Comparison of ENCODE assay signal across 10 cellular contexts in the genomic region with DNA sequence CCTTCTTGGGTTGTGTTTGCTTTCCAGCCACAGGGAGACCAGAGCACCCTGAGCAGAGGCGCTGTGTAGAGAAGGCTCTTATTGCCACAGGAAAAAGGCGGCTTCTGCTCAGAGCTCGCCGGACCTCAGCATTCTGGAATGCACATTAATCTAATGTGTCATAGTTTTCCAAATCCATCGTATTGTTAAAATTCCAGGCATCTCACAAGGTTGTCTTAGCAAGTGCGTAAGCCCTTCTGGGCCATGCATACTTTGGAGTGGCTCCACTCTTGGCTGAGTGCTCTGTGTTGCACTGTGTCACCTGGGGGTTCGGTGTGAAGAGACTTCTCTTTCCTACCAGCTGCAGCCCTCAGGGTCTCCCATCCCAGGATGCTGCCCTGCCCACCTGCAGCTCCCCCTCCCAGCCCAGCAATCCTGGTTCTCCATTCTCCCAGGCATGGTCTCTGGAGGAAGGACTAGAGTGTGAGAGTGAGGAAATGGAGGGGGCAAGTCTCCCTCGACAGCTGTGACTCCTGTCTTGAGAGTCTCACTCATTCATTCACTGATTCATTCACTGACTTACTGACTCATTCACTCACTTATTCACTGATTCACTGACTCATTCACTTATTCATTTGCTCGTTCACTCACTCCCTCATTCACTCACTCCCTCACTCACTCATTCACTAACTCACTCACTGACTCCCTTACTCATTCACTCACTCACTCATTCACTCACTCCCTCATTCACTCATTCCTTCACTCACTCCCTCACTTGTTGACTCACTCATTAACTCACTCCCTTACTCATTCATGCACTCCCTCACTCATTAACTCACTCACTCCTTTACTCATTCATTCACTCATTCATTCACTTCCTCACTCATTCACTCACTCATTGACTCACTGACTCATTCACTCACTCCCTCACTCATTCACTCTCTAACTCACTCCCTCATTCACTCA.
A peak's percentile ranks its signal among the peaks of the same experiment; 100 is the strongest.
DNase-seq lines count a peak whose midpoint lies in the region; ATAC-seq and TF ChIP-seq lines count a peak whose summit lies in the region.
"Had no signal": no experiment of that assay in that cellular context is flagged by ENCODE, and none has a peak within 500 bp of the region (broad histone marks: within the 10 kb centered on the region; RNA-seq: fewer than 3 reads in every experiment).

No MANE protein-coding gene starts in this region.

- no peaks in the 10 kb centered on the region for H3K9me3 ChIP-seq in BLaER1 treated with 17β-estradiol and CSF1 and Interleukin-3, amounts not matched to agents 10 nM and 100 nM (replicated peaks in 1 of 11)
- H3K9me3 ChIP-seq in esophagus muscularis mucosa: no peaks in the 10 kb centered on the region

- ATAC-seq in GM19035 (IDR thresholded peaks at IDR 0.05; ENCODE audit: unreplicated experiment): no peak

- TF ChIP-seq EP300 in esophagus muscularis mucosa (IDR thresholded peaks at IDR 0.05): no peak

- intact Hi-C loops in esophagus muscularis mucosa (cut with DNase I): loop anchor here (10.0 kb wide), 1 partner anchor 158 kb away; a partner anchor contains a TSS

- H4K20me1 ChIP-seq in BLaER1 treated with 17β-estradiol and CSF1 and Interleukin-3, amounts not matched to agents 10 nM and 100 nM: peaks cover 0 to 5% (median 0%) of the 10 kb centered on the region in 11 experiments; a peak in 2 of 22 replicates

- no peak for TF ChIP-seq POLR2A in esophagus muscularis mucosa (IDR thresholded peaks at IDR 0.05; ENCODE audit: low read depth)

- H3K4me2 ChIP-seq in BLaER1 treated with 17β-estradiol and CSF1 and Interleukin-3, amounts not matched to agents 10 nM and 100 nM: peak overlapping the region in 8 of 11 experiments; percentile 84 to 96 (median 89); a peak in 16 of 22 replicates

- no peak overlapping the region for H3K4me3 ChIP-seq in BLaER1 treated with 17β-estradiol and CSF1 and Interleukin-3, amounts not matched to agents 10 nM and 100 nM
- peak overlapping the region in 2 of 4 donors; percentile 3 to 4 for H3K4me3 ChIP-seq in esophagus muscularis mucosa

- no peak overlapping the region for H3K9ac ChIP-seq in BLaER1 treated with 17β-estradiol and CSF1 and Interleukin-3, amounts not matched to agents 10 nM and 100 nM

- peak overlapping the region in 6 of 11 experiments; percentile 2 to 96 (median 93); a peak in 10 of 22 replicates for H3K27ac ChIP-seq in BLaER1 treated with 17β-estradiol and CSF1 and Interleukin-3, amounts not matched to agents 10 nM and 100 nM
- peak overlapping the region; percentile 67 to 73 (median 71) for H3K27ac ChIP-seq in esophagus muscularis mucosa (replicated peaks in 1 of 4)

- H3K4me1 ChIP-seq in BLaER1 treated with 17β-estradiol and CSF1 and Interleukin-3, amounts not matched to agents 10 nM and 100 nM: peaks cover 28 to 91% (median 84%) of the 10 kb centered on the region in 10 experiments
- peaks cover 0 to 19% (median 17%) of the 10 kb centered on the region in 4 donors for H3K4me1 ChIP-seq in esophagus muscularis mucosa

- H3K36me3 ChIP-seq in BLaER1 treated with 17β-estradiol and CSF1 and Interleukin-3, amounts not matched to agents 10 nM and 100 nM: peaks cover 0 to 12% (median 0%) of the 10 kb centered on the region in 11 experiments; a peak in 2 of 22 replicates
- peaks cover 0 to 83% (median 65%) of the 10 kb centered on the region in 4 donors for H3K36me3 ChIP-seq in esophagus muscularis mucosa

- 39% methylated on average over 5 of the region's 9 CpGs for WGBS in esophagus muscularis mucosa

- no peak for TF ChIP-seq CTCF in esophagus muscularis mucosa (IDR thresholded peaks at IDR 0.05)

- peak; percentile 96 for DNase-seq in NCI-H226
- DNase-seq in esophagus muscularis mucosa (ENCODE audit: extremely low spot score): no peak
- peak; percentile 62 for DNase-seq in non-pigmented ciliary epithelial cell (ENCODE audit: low read depth)
- no peak for DNase-seq in stimulated activated naive CD4-positive, alpha-beta T cell (lab: John Stamatoyannopoulos, UW)
- DNase-seq in T-helper 1 cell: no peak
- no peak for DNase-seq in NCI-H128 (lab: John Stamatoyannopoulos, UW; ENCODE audit: unreplicated experiment)
- DNase-seq: activated naive CD8-positive, alpha-beta T cell treated with anti-CD3 and anti-CD28 coated beads, Interleukin-2, amount 10 ng/mL, durations not matched to agents 7 days and 5 days; MM.1S had no signal

- H3K27me3 ChIP-seq in BLaER1 treated with 17β-estradiol and CSF1 and Interleukin-3, amounts not matched to agents 10 nM and 100 nM: 0 out of 22 replicates have a peak, but pooled peaks cover 0 to 13% (median 0%) of the 10 kb centered on the region in 11 experiments
- no peaks in the 10 kb centered on the region for H3K27me3 ChIP-seq in esophagus muscularis mucosa

Comparison
In these comparisons a context has a peak if more than half of its experiments do, and no peak if none do; other contexts are left out.
1. DNase-seq: peak in NCI-H226 (single experiment) and non-pigmented ciliary epithelial cell (single experiment); none in esophagus muscularis mucosa (single experiment), stimulated activated naive CD4-positive, alpha-beta T cell (0 of 6), T-helper 1 cell (0 of 5) and NCI-H128 (single experiment).